ENCODE assay signal across 1 cellular context in the genomic region with DNA sequence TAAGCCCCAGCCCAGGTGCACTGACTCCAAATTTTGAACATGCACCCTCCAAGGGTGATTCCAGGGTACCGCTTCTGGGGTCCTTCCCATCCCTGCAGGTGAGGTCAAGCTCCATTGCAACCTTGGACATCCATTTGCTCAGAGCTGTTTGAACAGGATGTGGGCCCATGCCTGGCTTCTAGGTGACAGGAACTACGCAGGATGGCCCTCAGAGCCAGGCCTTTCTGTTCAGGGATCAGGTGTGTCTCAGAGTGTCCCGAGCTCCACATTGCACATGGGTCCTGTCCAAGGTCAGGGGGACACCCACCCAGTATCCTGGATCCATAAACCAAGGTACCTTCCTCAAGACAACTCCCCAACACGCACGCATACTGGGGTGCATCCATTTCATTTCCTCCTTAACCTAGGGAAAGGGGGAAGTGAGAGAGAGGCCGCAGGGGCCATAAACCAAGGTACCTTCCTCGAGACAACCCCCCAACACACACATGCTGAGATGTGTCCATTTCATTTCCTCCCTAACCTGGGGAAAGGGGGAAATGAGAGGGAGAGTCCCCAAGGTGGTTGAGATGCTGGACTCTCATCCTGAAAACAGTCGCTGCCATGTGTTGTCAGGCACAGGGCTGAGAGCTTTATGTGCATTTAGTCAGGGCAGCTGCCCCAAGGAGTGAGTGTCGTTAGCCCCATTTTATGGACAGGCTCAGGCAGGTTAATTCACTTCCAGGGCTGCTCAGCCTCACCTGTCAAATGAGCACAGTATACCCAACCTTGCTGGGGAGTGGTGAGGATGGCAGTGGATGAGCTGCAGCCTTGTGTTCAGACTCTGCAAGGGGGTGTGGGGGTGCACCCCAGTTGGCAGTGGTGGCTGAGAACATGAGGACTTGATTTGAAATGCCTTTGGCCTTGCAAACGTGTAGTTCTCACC.
TF ChIP-seq lines count a peak whose summit lies in the region.

No MANE protein-coding gene starts in this region.

TF ChIP-seq in H1, 55 proteins besides CTCF, POLR2A, EP300 and RAD21:
- no peak for TF ChIP-seq CBX5 (IDR thresholded peaks at IDR 0.05; ENCODE audit: low read depth, low read length)
- no peak for TF ChIP-seq NANOG (IDR thresholded peaks at IDR 0.05; ENCODE audit: insufficient read depth, low read depth, low read length, poor library complexity, severe bottlenecking)
- no peak for TF ChIP-seq TAF7 (optimal IDR thresholded peaks at IDR 0.05; ENCODE audit: borderline replicate concordance, low read depth, low read length)
- no peak for TF ChIP-seq SIRT6 (IDR thresholded peaks at IDR 0.05; ENCODE audit: low read length)
